In the genomic region with DNA sequence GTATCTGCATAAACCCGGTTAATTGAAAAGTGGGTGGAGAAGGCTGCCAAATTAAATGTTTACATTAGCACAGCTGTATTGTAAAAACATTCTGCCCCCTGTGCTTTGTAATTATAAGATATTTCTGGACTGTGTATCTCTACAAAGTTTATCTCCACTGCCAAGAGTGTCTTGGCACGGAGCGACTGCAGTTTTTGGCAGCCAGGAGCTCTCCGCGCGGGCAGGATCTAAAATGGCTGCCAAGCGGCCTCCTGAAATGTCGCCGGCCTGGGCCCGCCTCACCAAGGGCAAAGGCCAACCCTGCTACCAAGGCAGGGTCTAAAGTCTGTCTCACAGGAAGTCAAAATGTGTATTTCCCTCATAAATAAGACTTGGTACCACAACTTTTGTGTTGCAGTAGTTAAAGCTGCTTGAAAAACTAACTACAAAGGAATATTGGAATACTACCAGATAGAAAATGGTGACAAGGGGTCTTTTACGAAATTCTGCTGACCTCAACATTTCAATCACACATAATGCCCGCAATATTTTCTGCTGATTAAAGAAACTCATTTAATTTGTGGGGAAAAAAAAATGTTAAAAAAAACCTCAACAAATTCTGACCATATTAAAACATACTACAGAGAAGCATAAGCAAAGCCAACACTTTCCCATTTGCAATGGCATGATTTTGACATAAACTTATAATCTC, we compare ENCODE assay signal across 9 cellular contexts.
DNase-seq lines count a peak whose midpoint lies in the region; ATAC-seq and TF ChIP-seq lines count a peak whose summit lies in the region.
"Had no signal": no experiment of that assay in that cellular context is flagged by ENCODE, and none has a peak within 500 bp of the region (broad histone marks: within the 10 kb centered on the region; RNA-seq: fewer than 3 reads in every experiment).

No MANE protein-coding gene starts in this region.

- peaks cover 9 to 57% (median 28%) of the 10 kb centered on the region in 3 donors for H3K4me1 ChIP-seq in esophagus squamous epithelium
- peaks cover 14% of the 10 kb centered on the region for H3K4me1 ChIP-seq in upper lobe of right lung

- peak overlapping the region; percentile 66 to 82 (median 77) for H3K27ac ChIP-seq in esophagus squamous epithelium
- H3K27ac ChIP-seq in upper lobe of right lung: peak overlapping the region; percentile 49

- DNase-seq in NCI-H69 (lab: John Stamatoyannopoulos, UW) (peak; percentile 91), esophagus squamous epithelium (lab: John Stamatoyannopoulos, UW) (no peak), mucosa of gallbladder (ENCODE audit: low spot score) (peak; percentile 75), upper lobe of right lung (peak; percentile 67), NCI-H1930 (lab: John Stamatoyannopoulos, UW) (no peak)
- DNase-seq in stimulated activated naive CD4-positive, alpha-beta T cell treated with Interleukin-2 at 50 U/mL for 16 hours (lab: John Stamatoyannopoulos, UW): no peak
- DNase-seq in stimulated activated CD4-positive, alpha-beta T cell treated with anti-CD3 and anti-CD28 coated beads, Interleukin-15, amount 100 ng/mL, for 24 hours: no peak
- DNase-seq: activated naive CD8-positive, alpha-beta T cell treated with anti-CD3 and anti-CD28 coated beads for 36 hours had no signal

- H3K36me3 ChIP-seq in esophagus squamous epithelium (no peaks in the 10 kb centered on the region), upper lobe of right lung (no peaks in the 10 kb centered on the region)

- H3K4me3 ChIP-seq in esophagus squamous epithelium (peak overlapping the region in 3 of 4 donors; percentile 15 to 51 (median 26)), upper lobe of right lung (no peak overlapping the region)

- 25 to 36% methylated on average over 12 of the region's 12 CpGs for whole genome bisulfite sequencing in esophagus squamous epithelium, 2 donors

- ATAC-seq in upper lobe of right lung (peak; percentile 71), GM19452 (IDR thresholded peaks at IDR 0.05; ENCODE audit: unreplicated experiment) (no peak)

- no peak for TF ChIP-seq CTCF in esophagus squamous epithelium (IDR thresholded peaks at IDR 0.05)
- no peak for TF ChIP-seq CTCF in upper lobe of right lung (IDR thresholded peaks at IDR 0.05)

- H3K9me3 ChIP-seq in esophagus squamous epithelium (no peaks in the 10 kb centered on the region), upper lobe of right lung (no peaks in the 10 kb centered on the region)

- TF ChIP-seq POLR2A in esophagus squamous epithelium (IDR thresholded peaks at IDR 0.05): no peak

- no peaks in the 10 kb centered on the region for H3K27me3 ChIP-seq in esophagus squamous epithelium
- H3K27me3 ChIP-seq in upper lobe of right lung: no peaks in the 10 kb centered on the region

- intact Hi-C loops in esophagus squamous epithelium (cut with DNase I) (no loop called here), upper lobe of right lung (cut with DNase I) (loop anchor here (10.0 kb wide), 1 partner anchor 69 kb away; no protein-coding TSS in a partner anchor)

Comparison
In these comparisons a context has a peak if more than half of its experiments do, and no peak if none do; other contexts are left out.
1. DNase-seq: peak in NCI-H69 (single experiment), mucosa of gallbladder (single experiment) and upper lobe of right lung (single experiment); none in esophagus squamous epithelium (single experiment), stimulated activated naive CD4-positive, alpha-beta T cell treated with Interleukin-2 at 50 U/mL for 16 hours (single experiment), stimulated activated CD4-positive, alpha-beta T cell treated with anti-CD3 and anti-CD28 coated beads, Interleukin-15, amount 100 ng/mL, for 24 hours (single experiment) and NCI-H1930 (0 of 2).